Comparison of ENCODE assay signal across 13 cellular contexts in genomic region chr13:46050771-46051170, GRCh38. TPM values are rescaled to one million over a fixed set of nuclear protein-coding genes. Genes with fewer than 3 reads are reported as not detected.
A peak's percentile ranks its signal among the peaks of the same experiment; 100 is the strongest.
DNase-seq lines count a peak whose midpoint lies in the region; ATAC-seq and TF ChIP-seq lines count a peak whose summit lies in the region.
"Had no signal": no experiment of that assay in that cellular context is flagged by ENCODE, and none has a peak within 500 bp of the region (broad histone marks: within the 10 kb centered on the region; RNA-seq: fewer than 3 reads in every experiment).

No MANE protein-coding gene starts in this region.

- no peaks in the 10 kb centered on the region for H3K9me3 ChIP-seq in endodermal cell (ENCODE audit: control insufficient read depth, low read length)
- no peaks in the 10 kb centered on the region for H3K9me3 ChIP-seq in gastrocnemius medialis

- H3K9ac ChIP-seq in endodermal cell (ENCODE audit: extremely low read depth, low read length, poor library complexity, severe bottlenecking) = no peak overlapping the region

- no peak for DNase-seq in activated T-cell treated with anti-CD3 and anti-CD28 coated beads, Interleukin-2, amount 50 U/mL, for 24 hours
- no peak for DNase-seq in activated T-cell treated with anti-CD3 and anti-CD28 coated beads, Interleukin-2, amount 50 U/mL, for 48 hours
- DNase-seq in OCI-M1 (lab: John Stamatoyannopoulos, UW) (peak; percentile 14), endodermal cell (no peak), gastrocnemius medialis (no peak), RWPE1 (ENCODE audit: low spot score) (no peak), NCI-H345 (lab: John Stamatoyannopoulos, UW) (no peak)
- DNase-seq: activated CD4-positive, alpha-beta T cell treated with anti-CD3 and anti-CD28 coated beads, Interleukin-2, amount 50 U/mL, for 48 hours; brain microvascular endothelial cell; NCI-H2081 had no signal

- ATAC-seq in gastrocnemius medialis (no peak), GM21390 (IDR thresholded peaks at IDR 0.05; ENCODE audit: unreplicated experiment) (no peak)
- ATAC-seq: Right ventricle myocardium inferior had no signal

- H3K27ac Mint-ChIP-seq in activated T-cell treated with anti-CD3 and anti-CD28 coated beads, Interleukin-2, amount 50 U/mL, for 24 hours = no peak overlapping the region
- no peak overlapping the region for H3K27ac Mint-ChIP-seq in endodermal cell

- POLR2A ChIA-PET in RWPE1 (lab: Yijun Ruan, JAX; ENCODE audit: low non-redundant PET) = no interaction called here

- CTCF ChIA-PET in RWPE1 (lab: Yijun Ruan, JAX) = interaction anchor here (0.6 kb wide), 1 partner anchor 97 kb away, joined by 3 read pairs; no protein-coding TSS in a partner anchor

- peak overlapping the region; percentile 97 for H3K4me3 Mint-ChIP-seq in activated T-cell treated with anti-CD3 and anti-CD28 coated beads, Interleukin-2, amount 50 U/mL, for 24 hours
- no peak overlapping the region for H3K4me3 Mint-ChIP-seq in endodermal cell

- H3K36me3 ChIP-seq in endodermal cell (ENCODE audit: control insufficient read depth, insufficient read depth, low read length) (no peaks in the 10 kb centered on the region), gastrocnemius medialis (no peaks in the 10 kb centered on the region)
- H3K36me3 ChIP-seq: brain microvascular endothelial cell had no signal

- H3K4me1 ChIP-seq in endodermal cell (ENCODE audit: control insufficient read depth, insufficient read depth, low read length) (no peaks in the 10 kb centered on the region), gastrocnemius medialis (peaks cover 28% of the 10 kb centered on the region in 2 donors)

- peaks cover 50% of the 10 kb centered on the region for H3K4me1 Mint-ChIP-seq in activated T-cell treated with anti-CD3 and anti-CD28 coated beads, Interleukin-2, amount 50 U/mL, for 24 hours (ENCODE audit: low read depth)
- H3K4me1 Mint-ChIP-seq in endodermal cell = peaks cover 13% of the 10 kb centered on the region

- no peaks in the 10 kb centered on the region for H3K27me3 Mint-ChIP-seq in activated T-cell treated with anti-CD3 and anti-CD28 coated beads, Interleukin-2, amount 50 U/mL, for 24 hours
- H3K27me3 Mint-ChIP-seq in endodermal cell (ENCODE audit: insufficient read depth) = no peaks in the 10 kb centered on the region

- no peaks in the 10 kb centered on the region for H3K9me3 Mint-ChIP-seq in activated T-cell treated with anti-CD3 and anti-CD28 coated beads, Interleukin-2, amount 50 U/mL, for 24 hours
- H3K9me3 Mint-ChIP-seq in endodermal cell = no peaks in the 10 kb centered on the region

- H3K36me3 Mint-ChIP-seq in activated T-cell treated with anti-CD3 and anti-CD28 coated beads, Interleukin-2, amount 50 U/mL, for 24 hours (ENCODE audit: low read depth) = peaks cover 35% of the 10 kb centered on the region
- peaks cover 3% of the 10 kb centered on the region for H3K36me3 Mint-ChIP-seq in endodermal cell (ENCODE audit: low read depth)

- H3K27me3 ChIP-seq in endodermal cell (ENCODE audit: control insufficient read depth, insufficient read depth, low read length, poor library complexity, severe bottlenecking) (no peaks in the 10 kb centered on the region), gastrocnemius medialis (no peaks in the 10 kb centered on the region)
- H3K27me3 ChIP-seq: brain microvascular endothelial cell had no signal

- in situ Hi-C loops in gastrocnemius medialis (cut with MboI; ENCODE audit: low sequenced_read_pairs in 4 of 4) = no loop called here

- TF ChIP-seq POLR2A in gastrocnemius medialis (IDR thresholded peaks at IDR 0.05) = no peak

- intact Hi-C loops in gastrocnemius medialis (cut with DNase I; ENCODE audit: low total_unique reads) = loop anchor here (5.0 kb wide), 1 partner anchor 243 kb away; no protein-coding TSS in a partner anchor

- peak overlapping the region; percentile 88 for H3K4me3 ChIP-seq in endodermal cell (ENCODE audit: low read length)
- H3K4me3 ChIP-seq in gastrocnemius medialis = peak overlapping the region; percentile 1 to 97 (median 89)

- H3K27ac ChIP-seq in endodermal cell (ENCODE audit: low read depth, low read length) (no peak overlapping the region), gastrocnemius medialis (no peak overlapping the region), RWPE1 (no peak overlapping the region)
- H3K27ac ChIP-seq: brain microvascular endothelial cell had no signal

- TF ChIP-seq CTCF in endodermal cell (conservative IDR thresholded peaks at IDR 0.05) (no peak), gastrocnemius medialis (IDR thresholded peaks at IDR 0.05 in 4 of 5, conservative IDR thresholded peaks at IDR 0.05 in 1 of 5) (no peak), RWPE1 (conservative IDR thresholded peaks at IDR 0.05; ENCODE audit: low read depth) (no peak)

RNA-seq across cellular contexts. Expression of gene ZC3H13, which starts 1.8 kb away (rescaled TPM):
- total RNA-seq in endodermal cell (10 to 100 TPM; 58.1 to 62.4 TPM), gastrocnemius medialis (10 to 100 TPM; 14.7 to 20.7 (median 17.1) TPM)
- 39.0 TPM for polyA plus RNA-seq in endodermal cell (2013, experiment 1 of 2)
- polyA plus RNA-seq in endodermal cell (2013, experiment 2 of 2) = 39.5 TPM

RNA-seq across cellular contexts. Expression of gene CPB2, which starts 54.1 kb away (rescaled TPM):
- not detected for total RNA-seq in endodermal cell
- polyA plus RNA-seq in endodermal cell (2013, experiment 1 of 2) = not detected
- polyA plus RNA-seq in endodermal cell (2013, experiment 2 of 2) = not detected
- total RNA-seq in gastrocnemius medialis = 1 to 10 TPM in 1 of 4 donors, under 1 TPM in 1, not detected in 2; 0.42 to 1.4 TPM
- total RNA-seq: mesenteric fat pad, Right ventricle myocardium inferior had no signal
